ENCODE assay signal across 1 cellular context in the genomic region with DNA sequence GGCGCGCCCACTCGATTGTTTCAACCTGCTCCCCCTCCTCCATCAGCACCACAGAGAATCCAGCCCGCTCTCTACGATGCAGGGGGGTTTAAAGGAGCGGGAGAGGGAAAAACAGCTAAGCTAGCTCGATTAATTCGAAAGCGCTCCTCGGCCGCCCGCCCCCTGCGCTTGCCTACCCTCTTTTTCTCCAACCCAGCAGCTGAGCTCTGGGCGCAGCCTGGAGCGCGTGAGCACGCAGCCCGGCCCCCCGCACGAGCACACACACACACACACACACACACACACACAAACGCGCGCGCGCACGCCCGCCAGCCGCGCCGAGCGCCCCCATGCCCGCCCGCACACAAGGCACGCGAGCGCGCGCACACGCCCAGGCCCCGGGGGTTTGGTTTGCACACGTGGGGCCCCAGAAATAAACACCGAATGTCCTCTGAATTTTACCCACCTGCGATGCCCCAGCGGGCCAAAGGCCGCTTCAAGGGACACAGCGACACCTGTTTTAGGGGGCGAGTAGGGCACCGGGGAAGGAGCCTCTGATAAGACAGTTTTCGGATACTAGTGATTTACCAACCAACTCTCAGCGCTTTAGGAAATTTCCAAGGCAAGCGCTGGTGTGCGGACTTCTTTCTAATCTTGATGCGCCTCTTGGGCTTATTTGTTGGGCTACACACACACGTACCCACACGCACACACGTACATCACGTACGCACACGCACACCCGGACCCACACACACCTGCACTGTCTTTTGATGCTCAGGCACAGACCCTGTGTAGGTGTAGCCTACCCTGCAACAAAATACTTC.
TF ChIP-seq lines count a peak whose summit lies in the region.

No MANE protein-coding gene starts in this region.

TF ChIP-seq in HepG2, 621 proteins besides CTCF, POLR2A, EP300 and RAD21 (continued from another document):
- TF ChIP-seq, protein P1, sequence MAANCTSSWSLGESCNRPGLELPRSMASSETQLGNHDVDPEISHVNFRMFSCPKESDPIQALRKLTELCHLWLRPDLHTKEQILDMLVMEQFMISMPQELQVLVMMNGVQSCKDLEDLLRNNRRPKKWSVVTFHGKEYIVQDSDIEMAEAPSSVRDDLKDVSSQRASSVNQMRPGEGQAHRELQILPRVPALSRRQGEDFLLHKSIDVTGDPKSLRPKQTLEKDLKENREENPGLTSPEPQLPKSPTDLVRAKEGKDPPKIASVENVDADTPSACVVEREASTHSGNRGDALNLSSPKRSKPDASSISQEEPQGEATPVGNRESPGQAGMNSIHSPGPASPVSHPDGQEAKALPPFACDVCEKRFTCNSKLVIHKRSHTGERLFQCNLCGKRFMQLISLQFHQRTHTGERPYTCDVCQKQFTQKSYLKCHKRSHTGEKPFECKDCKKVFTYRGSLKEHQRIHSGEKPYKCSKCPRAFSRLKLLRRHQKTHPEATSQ (CRISPR knock-in tag; IDR thresholded peaks at IDR 0.05; ENCODE audit: borderline replicate concordance) = 0 out of 2 replicates have a peak, but pooled peaks have one; percentile 25
- TF ChIP-seq, protein P2, sequence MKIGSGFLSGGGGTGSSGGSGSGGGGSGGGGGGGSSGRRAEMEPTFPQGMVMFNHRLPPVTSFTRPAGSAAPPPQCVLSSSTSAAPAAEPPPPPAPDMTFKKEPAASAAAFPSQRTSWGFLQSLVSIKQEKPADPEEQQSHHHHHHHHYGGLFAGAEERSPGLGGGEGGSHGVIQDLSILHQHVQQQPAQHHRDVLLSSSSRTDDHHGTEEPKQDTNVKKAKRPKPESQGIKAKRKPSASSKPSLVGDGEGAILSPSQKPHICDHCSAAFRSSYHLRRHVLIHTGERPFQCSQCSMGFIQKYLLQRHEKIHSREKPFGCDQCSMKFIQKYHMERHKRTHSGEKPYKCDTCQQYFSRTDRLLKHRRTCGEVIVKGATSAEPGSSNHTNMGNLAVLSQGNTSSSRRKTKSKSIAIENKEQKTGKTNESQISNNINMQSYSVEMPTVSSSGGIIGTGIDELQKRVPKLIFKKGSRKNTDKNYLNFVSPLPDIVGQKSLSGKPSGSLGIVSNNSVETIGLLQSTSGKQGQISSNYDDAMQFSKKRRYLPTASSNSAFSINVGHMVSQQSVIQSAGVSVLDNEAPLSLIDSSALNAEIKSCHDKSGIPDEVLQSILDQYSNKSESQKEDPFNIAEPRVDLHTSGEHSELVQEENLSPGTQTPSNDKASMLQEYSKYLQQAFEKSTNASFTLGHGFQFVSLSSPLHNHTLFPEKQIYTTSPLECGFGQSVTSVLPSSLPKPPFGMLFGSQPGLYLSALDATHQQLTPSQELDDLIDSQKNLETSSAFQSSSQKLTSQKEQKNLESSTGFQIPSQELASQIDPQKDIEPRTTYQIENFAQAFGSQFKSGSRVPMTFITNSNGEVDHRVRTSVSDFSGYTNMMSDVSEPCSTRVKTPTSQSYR (CRISPR knock-in tag; IDR thresholded peaks at IDR 0.05; ENCODE audit: borderline replicate concordance) = no peak
- TF ChIP-seq HNRNPLL (IDR thresholded peaks at IDR 0.05; ENCODE audit: low read depth, low read length, poor library complexity, severe bottlenecking) (peak; percentile 43), ZFX (CRISPR knock-in tag; IDR thresholded peaks at IDR 0.05; ENCODE audit: low read depth) (peak; percentile 30; the same call in 1 of the 2 replicates), MTF1 (CRISPR knock-in tag; IDR thresholded peaks at IDR 0.05) (no peak), RBFOX2 (IDR thresholded peaks at IDR 0.05; ENCODE audit: low read depth, low read length) (0 out of 2 replicates have a peak, but pooled peaks have one; percentile 22), FOSL1 (CRISPR knock-in tag; IDR thresholded peaks at IDR 0.05; ENCODE audit: borderline replicate concordance) (no peak), SYNCRIP (IDR thresholded peaks at IDR 0.05; ENCODE audit: insufficient read depth, low read depth, low read length) (no peak), ZZZ3 (CRISPR knock-in tag; IDR thresholded peaks at IDR 0.05; ENCODE audit: borderline replicate concordance) (no peak), FOXJ3 (CRISPR knock-in tag; IDR thresholded peaks at IDR 0.05; ENCODE audit: borderline replicate concordance) (no peak), ATRX (CRISPR knock-in tag; IDR thresholded peaks at IDR 0.05; ENCODE audit: borderline replicate concordance) (no peak), ZNF891 (CRISPR knock-in tag; IDR thresholded peaks at IDR 0.05) (no peak), PITX1 (CRISPR knock-in tag; IDR thresholded peaks at IDR 0.05) (no peak), STAG1 (CRISPR knock-in tag; IDR thresholded peaks at IDR 0.05) (peak; percentile 24; the same call in 1 of the 2 replicates), TOPORS (CRISPR knock-in tag; IDR thresholded peaks at IDR 0.05) (0 out of 2 replicates have a peak, but pooled peaks have one; percentile 44), MED1 (CRISPR knock-in tag; IDR thresholded peaks at IDR 0.05) (no peak), SRF (IDR thresholded peaks at IDR 0.05; ENCODE audit: low read depth, low read length) (no peak), SALL1 (CRISPR knock-in tag; IDR thresholded peaks at IDR 0.05) (0 out of 2 replicates have a peak, but pooled peaks have one; percentile 24), HOXA3 (CRISPR knock-in tag; IDR thresholded peaks at IDR 0.05) (no peak), ZNF747 (CRISPR knock-in tag; IDR thresholded peaks at IDR 0.05; ENCODE audit: borderline replicate concordance) (no peak)
- TF ChIP-seq, protein P3, sequence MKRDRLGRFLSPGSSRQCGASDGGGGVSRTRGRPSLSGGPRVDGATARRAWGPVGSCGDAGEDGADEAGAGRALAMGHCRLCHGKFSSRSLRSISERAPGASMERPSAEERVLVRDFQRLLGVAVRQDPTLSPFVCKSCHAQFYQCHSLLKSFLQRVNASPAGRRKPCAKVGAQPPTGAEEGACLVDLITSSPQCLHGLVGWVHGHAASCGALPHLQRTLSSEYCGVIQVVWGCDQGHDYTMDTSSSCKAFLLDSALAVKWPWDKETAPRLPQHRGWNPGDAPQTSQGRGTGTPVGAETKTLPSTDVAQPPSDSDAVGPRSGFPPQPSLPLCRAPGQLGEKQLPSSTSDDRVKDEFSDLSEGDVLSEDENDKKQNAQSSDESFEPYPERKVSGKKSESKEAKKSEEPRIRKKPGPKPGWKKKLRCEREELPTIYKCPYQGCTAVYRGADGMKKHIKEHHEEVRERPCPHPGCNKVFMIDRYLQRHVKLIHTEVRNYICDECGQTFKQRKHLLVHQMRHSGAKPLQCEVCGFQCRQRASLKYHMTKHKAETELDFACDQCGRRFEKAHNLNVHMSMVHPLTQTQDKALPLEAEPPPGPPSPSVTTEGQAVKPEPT (CRISPR knock-in tag; IDR thresholded peaks at IDR 0.05; ENCODE audit: low read depth) = no peak
- TF ChIP-seq, protein P4, sequence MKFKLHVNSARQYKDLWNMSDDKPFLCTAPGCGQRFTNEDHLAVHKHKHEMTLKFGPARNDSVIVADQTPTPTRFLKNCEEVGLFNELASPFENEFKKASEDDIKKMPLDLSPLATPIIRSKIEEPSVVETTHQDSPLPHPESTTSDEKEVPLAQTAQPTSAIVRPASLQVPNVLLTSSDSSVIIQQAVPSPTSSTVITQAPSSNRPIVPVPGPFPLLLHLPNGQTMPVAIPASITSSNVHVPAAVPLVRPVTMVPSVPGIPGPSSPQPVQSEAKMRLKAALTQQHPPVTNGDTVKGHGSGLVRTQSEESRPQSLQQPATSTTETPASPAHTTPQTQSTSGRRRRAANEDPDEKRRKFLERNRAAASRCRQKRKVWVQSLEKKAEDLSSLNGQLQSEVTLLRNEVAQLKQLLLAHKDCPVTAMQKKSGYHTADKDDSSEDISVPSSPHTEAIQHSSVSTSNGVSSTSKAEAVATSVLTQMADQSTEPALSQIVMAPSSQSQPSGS (CRISPR knock-in tag; IDR thresholded peaks at IDR 0.05) = no peak
- TF ChIP-seq, protein P5, sequence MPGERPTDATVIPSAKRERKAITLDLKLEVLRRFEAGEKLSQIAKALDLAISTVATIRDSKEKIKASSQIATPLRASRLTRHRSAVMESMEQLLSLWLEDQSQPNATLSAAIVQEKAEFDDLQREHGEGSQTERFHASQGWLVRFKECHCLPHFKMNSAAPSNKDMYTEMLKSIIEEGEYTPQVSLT (CRISPR knock-in tag; IDR thresholded peaks at IDR 0.05; ENCODE audit: borderline replicate concordance, low read depth) = no peak
- TF ChIP-seq, protein P6, sequence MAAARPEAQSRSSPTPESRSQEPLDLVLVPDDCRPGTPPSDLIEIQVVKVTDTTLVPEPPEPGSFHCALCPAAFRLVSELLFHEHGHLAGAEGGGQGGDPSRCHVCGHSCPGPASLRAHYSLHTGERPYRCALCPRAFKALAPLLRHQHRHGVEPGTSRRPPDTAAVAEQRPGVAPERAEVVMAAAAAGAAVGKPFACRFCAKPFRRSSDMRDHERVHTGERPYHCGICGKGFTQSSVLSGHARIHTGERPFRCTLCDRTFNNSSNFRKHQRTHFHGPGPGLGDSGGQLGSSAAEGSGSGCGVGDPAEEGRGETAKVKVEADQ (CRISPR knock-in tag; IDR thresholded peaks at IDR 0.05; ENCODE audit: borderline replicate concordance) = no peak
- TF ChIP-seq, protein P7, sequence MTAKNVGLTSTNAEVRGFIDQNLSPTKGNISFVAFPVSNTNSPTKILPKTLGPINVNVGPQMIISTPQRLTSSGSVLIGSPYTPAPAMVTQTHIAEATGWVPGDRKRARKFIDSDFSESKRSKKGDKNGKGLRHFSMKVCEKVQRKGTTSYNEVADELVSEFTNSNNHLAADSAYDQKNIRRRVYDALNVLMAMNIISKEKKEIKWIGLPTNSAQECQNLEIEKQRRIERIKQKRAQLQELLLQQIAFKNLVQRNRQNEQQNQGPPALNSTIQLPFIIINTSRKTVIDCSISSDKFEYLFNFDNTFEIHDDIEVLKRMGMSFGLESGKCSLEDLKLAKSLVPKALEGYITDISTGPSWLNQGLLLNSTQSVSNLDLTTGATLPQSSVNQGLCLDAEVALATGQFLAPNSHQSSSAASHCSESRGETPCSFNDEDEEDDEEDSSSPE (CRISPR knock-in tag; IDR thresholded peaks at IDR 0.05) = no peak
